ENCODE assay signal across 27 cellular contexts in the genomic region with DNA sequence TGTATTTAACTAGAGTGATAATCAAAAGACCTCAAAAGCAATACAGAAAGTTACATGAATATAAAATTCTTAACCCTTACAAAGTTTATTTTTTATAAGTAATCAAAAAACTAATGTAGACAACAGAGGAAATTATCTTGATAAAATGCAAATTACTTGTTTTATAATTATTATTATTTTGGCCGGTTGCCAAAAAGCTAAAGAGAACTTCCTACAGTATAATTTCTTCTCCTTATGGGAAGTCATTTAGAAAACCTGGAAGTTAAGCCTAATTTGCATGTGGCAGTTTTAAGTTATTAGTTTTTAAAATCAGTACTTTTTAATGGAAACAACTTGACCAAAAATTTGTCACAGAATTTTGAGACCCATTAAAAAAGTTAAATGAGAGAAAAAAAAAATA.
"Had no signal": no experiment of that assay in that cellular context is flagged by ENCODE, and none has a peak within 500 bp of the region (broad histone marks: within the 10 kb centered on the region; RNA-seq: fewer than 3 reads in every experiment).

No MANE protein-coding gene starts in this region.

- H3K4me1 Mint-ChIP-seq: activated CD4-positive, alpha-beta T cell treated with anti-CD3 and anti-CD28 coated beads, Interleukin-2, amount 10 ng/mL, durations not matched to agents 7 days and 5 days; activated naive CD4-positive, alpha-beta T cell treated with anti-CD3 and anti-CD28 coated beads, Interleukin-2, amount 10 ng/mL, durations not matched to agents 7 days and 5 days; activated naive CD8-positive, alpha-beta T cell treated with anti-CD3 and anti-CD28 coated beads, Interleukin-2, amount 50 U/mL, for 24 hours had no signal

- DNase-seq: activated CD4-positive, alpha-beta T cell treated with anti-CD3 and anti-CD28 coated beads, Interleukin-2, amount 10 ng/mL, durations not matched to agents 7 days and 5 days; activated CD4-positive, alpha-beta T cell treated with anti-CD3 and anti-CD28 coated beads, Interleukin-2, amount 50 U/mL, for 48 hours; activated CD8-positive, alpha-beta memory T cell treated with anti-CD3 and anti-CD28 coated beads, Interleukin-2, amount 50 U/mL, for 4 hours; activated CD8-positive, alpha-beta T cell treated with anti-CD3 and anti-CD28 coated beads, Interleukin-2, amount 10 ng/mL, durations not matched to agents 7 days and 5 days; activated effector memory CD4-positive, alpha-beta T cell treated with Interleukin-2 at 50 U/mL for 16 hours; activated naive CD4-positive, alpha-beta T cell treated with anti-CD3 and anti-CD28 coated beads, Interleukin-2, amount 10 ng/mL, durations not matched to agents 7 days and 5 days; activated naive CD8-positive, alpha-beta T cell treated with anti-CD3 and anti-CD28 coated beads, Interleukin-2, amount 50 U/mL, for 24 hours; activated T-cell treated with anti-CD3 and anti-CD28 coated beads for 4 hours; activated T-cell treated with anti-CD3 and anti-CD28 coated beads, Interleukin-2, amount 50 U/mL, for 48 hours; amniotic stem cell; aorta; brain microvascular endothelial cell; central memory CD4-positive, alpha-beta T cell; NCI-H1092 treated with DMSO at 0.1 percent for 48 hours; NCI-H1417; NCI-H146; NCI-H187 treated with DMSO at 0.1 percent for 48 hours; NCI-H2081; NCI-H2227 treated with DMSO at 0.1 percent for 48 hours; NCI-H446; NCI-H524 treated with DMSO at 0.1 percent for 48 hours; NK-92 treated with Interleukin-12 subunit alpha and Interleukin-12 subunit beta, amount 100 ng/mL, for 24 hours; OCI-M1; Right ventricle myocardium superior; T1000; WERI-Rb-1 had no signal

- H3K4me3 Mint-ChIP-seq: activated CD4-positive, alpha-beta T cell treated with anti-CD3 and anti-CD28 coated beads, Interleukin-2, amount 10 ng/mL, durations not matched to agents 7 days and 5 days; activated CD8-positive, alpha-beta T cell treated with anti-CD3 and anti-CD28 coated beads, Interleukin-2, amount 10 ng/mL, durations not matched to agents 7 days and 5 days; activated naive CD4-positive, alpha-beta T cell treated with anti-CD3 and anti-CD28 coated beads, Interleukin-2, amount 10 ng/mL, durations not matched to agents 7 days and 5 days; activated naive CD8-positive, alpha-beta T cell; activated naive CD8-positive, alpha-beta T cell treated with anti-CD3 and anti-CD28 coated beads, Interleukin-2, amount 50 U/mL, for 24 hours had no signal

- H3K27ac Mint-ChIP-seq: activated CD4-positive, alpha-beta T cell treated with anti-CD3 and anti-CD28 coated beads, Interleukin-2, amount 10 ng/mL, durations not matched to agents 7 days and 5 days; activated CD8-positive, alpha-beta T cell treated with anti-CD3 and anti-CD28 coated beads, Interleukin-2, amount 10 ng/mL, durations not matched to agents 7 days and 5 days; activated naive CD4-positive, alpha-beta T cell treated with anti-CD3 and anti-CD28 coated beads, Interleukin-2, amount 10 ng/mL, durations not matched to agents 7 days and 5 days; activated naive CD8-positive, alpha-beta T cell; activated naive CD8-positive, alpha-beta T cell treated with anti-CD3 and anti-CD28 coated beads, Interleukin-2, amount 50 U/mL, for 24 hours had no signal

- ATAC-seq: activated CD8-positive, alpha-beta T cell treated with anti-CD3 and anti-CD28 coated beads, Interleukin-2, amount 10 ng/mL, durations not matched to agents 7 days and 5 days; activated naive CD8-positive, alpha-beta T cell treated with anti-CD3 and anti-CD28 coated beads, Interleukin-2, amount 50 U/mL, for 24 hours had no signal

- H3K27ac ChIP-seq: brain microvascular endothelial cell, WERI-Rb-1 had no signal

- H3K27me3 Mint-ChIP-seq: activated CD4-positive, alpha-beta T cell treated with anti-CD3 and anti-CD28 coated beads, Interleukin-2, amount 10 ng/mL, durations not matched to agents 7 days and 5 days; activated naive CD4-positive, alpha-beta T cell treated with anti-CD3 and anti-CD28 coated beads, Interleukin-2, amount 10 ng/mL, durations not matched to agents 7 days and 5 days; activated naive CD8-positive, alpha-beta T cell; activated naive CD8-positive, alpha-beta T cell treated with anti-CD3 and anti-CD28 coated beads, Interleukin-2, amount 50 U/mL, for 24 hours had no signal

- H3K27me3 ChIP-seq: brain microvascular endothelial cell had no signal

- H3K36me3 ChIP-seq: brain microvascular endothelial cell, WERI-Rb-1 had no signal

- H3K9me3 Mint-ChIP-seq: activated CD4-positive, alpha-beta T cell treated with anti-CD3 and anti-CD28 coated beads, Interleukin-2, amount 10 ng/mL, durations not matched to agents 7 days and 5 days; activated naive CD8-positive, alpha-beta T cell treated with anti-CD3 and anti-CD28 coated beads, Interleukin-2, amount 50 U/mL, for 24 hours had no signal

- H3K36me3 Mint-ChIP-seq: activated naive CD4-positive, alpha-beta T cell treated with anti-CD3 and anti-CD28 coated beads, Interleukin-2, amount 10 ng/mL, durations not matched to agents 7 days and 5 days; activated naive CD8-positive, alpha-beta T cell had no signal
